Comparison of ENCODE assay signal across 26 cellular contexts in the genomic region with DNA sequence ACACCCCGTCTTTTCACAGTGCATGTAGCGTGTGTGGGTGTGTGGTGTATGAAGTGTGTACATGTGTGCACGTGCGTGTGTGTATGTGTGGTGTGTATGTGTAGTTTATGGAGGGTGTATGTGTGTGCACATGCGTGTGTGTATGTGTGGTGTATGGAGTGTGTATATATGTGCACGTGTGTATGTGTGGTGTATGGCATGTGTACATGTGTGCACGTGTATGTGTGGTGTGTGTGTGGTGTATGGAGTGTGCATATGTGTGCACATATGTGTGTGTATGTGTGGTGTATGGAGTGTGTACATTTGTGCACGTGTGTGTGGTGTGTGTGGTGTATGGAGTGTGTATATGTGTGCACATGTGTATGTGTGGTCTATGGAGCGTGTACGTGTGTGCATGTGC. TPM values are rescaled to one million over a fixed set of nuclear protein-coding genes. Genes with fewer than 3 reads are reported as not detected.
"Had no signal": no experiment of that assay in that cellular context is flagged by ENCODE, and none has a peak within 500 bp of the region (broad histone marks: within the 10 kb centered on the region; RNA-seq: fewer than 3 reads in every experiment).

No MANE protein-coding gene starts in this region.

- FAIRE-seq: RCC 7860 had no signal

- DNase-seq: KBM-7, MV-4-11, NCI-H1048, NCI-H1105, NCI-H1417, NCI-H1436 treated with DMSO at 0.1 percent for 48 hours, NCI-H1694, NCI-H1930, NCI-H2107, NCI-H226, NCI-H446, NCI-H510A, NCI-H524 treated with DMSO at 0.1 percent for 48 hours, NCI-H69, NCI-H774, RPMI8226, SHP77, SK-N-SH, SW 1271, T-cell had no signal

- H3K9ac ChIP-seq: SK-N-SH had no signal

- H3K9me3 ChIP-seq: SK-N-SH had no signal

- ATAC-seq: T-cell had no signal

- H3K4me2 ChIP-seq: SK-N-SH had no signal

RNA-seq across cellular contexts. Expression of a gene that starts 13.2 kb away (rescaled TPM):
- total RNA-seq: HT-29, MCF 10A, SK-MEL-5, T-cell had no signal
- polyA plus RNA-seq: IgD-negative memory B cell, SK-N-SH had no signal

RNA-seq across cellular contexts. Expression of a gene that starts 22.9 kb away (rescaled TPM):
- total RNA-seq: LHCN-M2, MCF 10A had no signal
- polyA plus RNA-seq: IgD-negative memory B cell had no signal
